ENCODE assay signal across 19 cellular contexts in genomic region chr6:40516429-40516828, GRCh38.
"Had no signal": no experiment of that assay in that cellular context is flagged by ENCODE, and none has a peak within 500 bp of the region (broad histone marks: within the 10 kb centered on the region; RNA-seq: fewer than 3 reads in every experiment).

No MANE protein-coding gene starts in this region.

- H3K27ac ChIP-seq: SJSA1, SK-N-MC had no signal

- H3K36me3 ChIP-seq: MG63, SJSA1 had no signal

- H3K4me1 ChIP-seq: SJSA1 had no signal

- H3K9me3 ChIP-seq: MG63, SJSA1 had no signal

- H3K27me3 ChIP-seq: MG63, SJSA1 had no signal

- H3K4me3 ChIP-seq: MG63, SJSA1, SK-N-MC had no signal

- DNase-seq: Karpas-422, KG1, MG63, NCI-H1092, NCI-H1105 treated with DMSO at 0.1 percent for 48 hours, NCI-H1436, NCI-H187, NCI-H2029, NCI-H2081 treated with DMSO at 0.1 percent for 48 hours, NCI-H2227 treated with DMSO at 0.1 percent for 48 hours, NCI-H524, NCI-H526 treated with DMSO at 0.1 percent for 48 hours, NCI-H774, Right ventricle myocardium superior, RPMI8226, SIG-M5 had no signal

- FAIRE-seq: RCC 7860 had no signal
